23 cellular contexts compared by ENCODE assay signal in the genomic region with DNA sequence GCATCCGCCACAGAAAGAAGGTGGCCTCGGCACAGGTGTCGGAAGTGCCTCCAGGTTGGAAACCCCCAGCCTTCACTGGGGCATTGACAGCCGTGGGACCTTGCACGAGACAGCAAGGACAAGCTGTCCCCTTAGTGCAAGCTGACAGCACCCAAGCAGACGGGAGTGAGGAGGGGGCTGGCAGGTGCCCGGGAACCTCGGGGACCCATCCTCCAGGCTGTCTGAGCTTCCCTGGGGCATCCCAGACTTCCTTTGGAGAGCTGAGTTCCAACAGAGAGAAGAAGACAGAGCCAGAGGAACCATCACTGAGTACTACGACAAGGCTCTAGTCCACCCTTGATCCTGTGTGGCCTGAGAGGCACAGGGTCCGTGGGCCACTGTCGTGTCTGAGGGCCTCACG.
"Had no signal": no experiment of that assay in that cellular context is flagged by ENCODE, and none has a peak within 500 bp of the region (broad histone marks: within the 10 kb centered on the region; RNA-seq: fewer than 3 reads in every experiment).

No MANE protein-coding gene starts in this region.

- H3K27ac ChIP-seq: breast epithelium, SK-N-MC had no signal

- H3K4me1 Mint-ChIP-seq: T-cell had no signal

- H3K36me3 Mint-ChIP-seq: activated CD4-positive, alpha-beta memory T cell treated with anti-CD3 and anti-CD28 coated beads for 36 hours; activated naive CD4-positive, alpha-beta T cell treated with anti-CD3 and anti-CD28 coated beads, Interleukin-2, amount 10 ng/mL, durations not matched to agents 7 days and 5 days; activated naive CD8-positive, alpha-beta T cell treated with anti-CD3 and anti-CD28 coated beads for 36 hours; IgD-negative memory B cell; T-cell had no signal

- H3K4me1 ChIP-seq: breast epithelium had no signal

- H3K4me3 ChIP-seq: breast epithelium, SK-N-MC had no signal

- H3K9me3 ChIP-seq: breast epithelium had no signal

- H3K9me3 Mint-ChIP-seq: activated CD4-positive, alpha-beta memory T cell treated with anti-CD3 and anti-CD28 coated beads for 36 hours; activated CD4-positive, alpha-beta T cell treated with anti-CD3 and anti-CD28 coated beads, Interleukin-2, amount 10 ng/mL, durations not matched to agents 7 days and 5 days; activated naive CD4-positive, alpha-beta T cell treated with anti-CD3 and anti-CD28 coated beads, Interleukin-2, amount 10 ng/mL, durations not matched to agents 7 days and 5 days; activated naive CD8-positive, alpha-beta T cell treated with anti-CD3 and anti-CD28 coated beads for 36 hours; activated T-helper 2 cell treated with anti-CD3 and anti-CD28 coated beads, Interferon-gamma antibody, Interleukin-2, Interleukin-4, amounts not matched to agents 10 μg/mL and 5 μg/mL and 100 μg/mL, durations not matched to agents 14 hours and 24 hours and 36 hours; T-cell had no signal

- H3K4me3 Mint-ChIP-seq: activated CD4-positive, alpha-beta memory T cell treated with anti-CD3 and anti-CD28 coated beads for 36 hours; activated CD4-positive, alpha-beta T cell treated with anti-CD3 and anti-CD28 coated beads, Interleukin-2, amount 10 ng/mL, durations not matched to agents 7 days and 5 days; activated naive CD4-positive, alpha-beta T cell treated with anti-CD3 and anti-CD28 coated beads, Interleukin-2, amount 10 ng/mL, durations not matched to agents 7 days and 5 days; activated naive CD8-positive, alpha-beta T cell treated with anti-CD3 and anti-CD28 coated beads for 36 hours; IgD-negative memory B cell; T-cell had no signal

- ATAC-seq: T-cell had no signal

- DNase-seq: activated CD4-positive, alpha-beta memory T cell treated with anti-CD3 and anti-CD28 coated beads for 36 hours; activated CD4-positive, alpha-beta T cell treated with anti-CD3 and anti-CD28 coated beads, Interleukin-2, amount 10 ng/mL, durations not matched to agents 7 days and 5 days; activated CD4-positive, CD25-positive, alpha-beta regulatory T cell; activated CD8-positive, alpha-beta memory T cell treated with anti-CD3 and anti-CD28 coated beads for 24 hours; activated gamma-delta T cell treated with Interleukin-2 at 50 U/mL for 16 hours; activated naive CD4-positive, alpha-beta T cell treated with anti-CD3 and anti-CD28 coated beads, Interleukin-2, amount 10 ng/mL, durations not matched to agents 7 days and 5 days; activated naive CD8-positive, alpha-beta T cell treated with anti-CD3 and anti-CD28 coated beads for 36 hours; activated T-cell treated with anti-CD3 and anti-CD28 coated beads, Interleukin-2, amount 50 U/mL, for 48 hours; anterior cingulate cortex; KG1; NCI-H1048; NCI-H1930; NCI-H2171 treated with DMSO at 0.1 percent for 48 hours; NCI-H345; NCI-H510A; NCI-H526 treated with DMSO at 0.1 percent for 48 hours; T-cell; T-helper 2 cell; T1000 had no signal

- H3K27me3 Mint-ChIP-seq: activated CD4-positive, alpha-beta memory T cell treated with anti-CD3 and anti-CD28 coated beads for 36 hours; activated naive CD8-positive, alpha-beta T cell treated with anti-CD3 and anti-CD28 coated beads for 36 hours had no signal

- H3K27ac Mint-ChIP-seq: activated CD4-positive, alpha-beta memory T cell treated with anti-CD3 and anti-CD28 coated beads for 36 hours; activated CD4-positive, alpha-beta T cell treated with anti-CD3 and anti-CD28 coated beads, Interleukin-2, amount 10 ng/mL, durations not matched to agents 7 days and 5 days; activated naive CD4-positive, alpha-beta T cell treated with anti-CD3 and anti-CD28 coated beads, Interleukin-2, amount 10 ng/mL, durations not matched to agents 7 days and 5 days; activated naive CD8-positive, alpha-beta T cell treated with anti-CD3 and anti-CD28 coated beads for 36 hours; activated T-helper 2 cell treated with anti-CD3 and anti-CD28 coated beads, Interferon-gamma antibody, Interleukin-2, Interleukin-4, amounts not matched to agents 10 μg/mL and 5 μg/mL and 100 μg/mL, durations not matched to agents 14 hours and 24 hours and 36 hours; IgD-negative memory B cell; T-cell had no signal

- H3K36me3 ChIP-seq: breast epithelium had no signal

- H3K27me3 ChIP-seq: breast epithelium had no signal
